Comparison of ENCODE assay signal across 16 cellular contexts in genomic region chr12:91356405-91356804, GRCh38.
DNase-seq lines count a peak whose midpoint lies in the region; ATAC-seq and TF ChIP-seq lines count a peak whose summit lies in the region.
"Had no signal": no experiment of that assay in that cellular context is flagged by ENCODE, and none has a peak within 500 bp of the region (broad histone marks: within the 10 kb centered on the region; RNA-seq: fewer than 3 reads in every experiment).

No MANE protein-coding gene starts in this region.

- H3K27ac ChIP-seq in hepatocyte = peak overlapping the region; percentile 19
- H3K27ac ChIP-seq in naive thymus-derived CD4-positive, alpha-beta T cell (ENCODE audit: low read depth, low read length) = no peak overlapping the region
- H3K27ac ChIP-seq: A549, C4-2B, HL-60 had no signal

- no peak for DNase-seq in chondrocyte (ENCODE audit: low spot score)
- no peak for DNase-seq in hepatocyte (ENCODE audit: low spot score)
- DNase-seq in osteocyte (ENCODE audit: extremely low spot score, unreplicated experiment) = no peak
- no peak for DNase-seq in naive thymus-derived CD4-positive, alpha-beta T cell
- no peak for DNase-seq in SK-N-DZ (ENCODE audit: low spot score)
- DNase-seq: AML-193; Caco-2; CD4-positive, alpha-beta T cell; IMR-90; KBM-7 had no signal

- no peaks in the 10 kb centered on the region for H4K20me1 ChIP-seq in hepatocyte (ENCODE audit: insufficient read depth, poor library complexity, severe bottlenecking)

- H3K4me3 ChIP-seq in hepatocyte = no peak overlapping the region
- no peak overlapping the region for H3K4me3 ChIP-seq in naive thymus-derived CD4-positive, alpha-beta T cell (ENCODE audit: low read length)
- H3K4me3 ChIP-seq: A549, HAP-1 had no signal

- H3K36me3 Mint-ChIP-seq in chondrocyte (ENCODE audit: low read depth) (no peaks in the 10 kb centered on the region), osteocyte (ENCODE audit: unreplicated experiment) (no peaks in the 10 kb centered on the region)
- H3K36me3 Mint-ChIP-seq in naive thymus-derived CD4-positive, alpha-beta T cell = peaks cover 0 to 4% (median 0%) of the 10 kb centered on the region in 5 donors

- H3K27me3 Mint-ChIP-seq in chondrocyte (ENCODE audit: low read depth) (no peaks in the 10 kb centered on the region), osteocyte (ENCODE audit: unreplicated experiment) (no peaks in the 10 kb centered on the region)
- peaks cover 14 to 24% (median 16%) of the 10 kb centered on the region in 5 donors for H3K27me3 Mint-ChIP-seq in naive thymus-derived CD4-positive, alpha-beta T cell

- intact Hi-C loops in naive thymus-derived CD4-positive, alpha-beta T cell (cut with micrococcal nuclease) = no loop called here

- no peaks in the 10 kb centered on the region for H3K9me2 ChIP-seq in hepatocyte (replicated peaks; ENCODE audit: insufficient read depth)

- H3K79me2 ChIP-seq in hepatocyte = no peaks in the 10 kb centered on the region

- no peak for ATAC-seq in naive thymus-derived CD4-positive, alpha-beta T cell
- ATAC-seq in GM21786 (IDR thresholded peaks at IDR 0.05; ENCODE audit: unreplicated experiment) (no peak), GM19035 (IDR thresholded peaks at IDR 0.05; ENCODE audit: unreplicated experiment) (no peak)
- ATAC-seq: A549 had no signal

- no peak overlapping the region for H3K4me3 Mint-ChIP-seq in chondrocyte (ENCODE audit: unreplicated experiment)
- no peak overlapping the region for H3K4me3 Mint-ChIP-seq in osteocyte (ENCODE audit: unreplicated experiment)
- H3K4me3 Mint-ChIP-seq in naive thymus-derived CD4-positive, alpha-beta T cell = no peak overlapping the region
- H3K4me3 Mint-ChIP-seq: CD4-positive, alpha-beta T cell had no signal

- no peaks in the 10 kb centered on the region for H3K27me3 ChIP-seq in hepatocyte
- no peaks in the 10 kb centered on the region for H3K27me3 ChIP-seq in naive thymus-derived CD4-positive, alpha-beta T cell (ENCODE audit: control insufficient read depth in 2 of 2, insufficient read depth in 2 of 2, low read length in 2 of 2)

- CTCF ChIA-PET in naive thymus-derived CD4-positive, alpha-beta T cell (lab: Charles Lee) = no interaction called here

- H3K9me3 Mint-ChIP-seq in chondrocyte (ENCODE audit: low read depth) (peaks cover 5% of the 10 kb centered on the region), osteocyte (ENCODE audit: unreplicated experiment) (no peaks in the 10 kb centered on the region)
- no peaks in the 10 kb centered on the region for H3K9me3 Mint-ChIP-seq in naive thymus-derived CD4-positive, alpha-beta T cell

- no peak overlapping the region for H3K4me2 ChIP-seq in hepatocyte
- H3K4me2 ChIP-seq: A549 had no signal

- peak overlapping the region; percentile 75 for H3K27ac Mint-ChIP-seq in chondrocyte (ENCODE audit: unreplicated experiment)
- H3K27ac Mint-ChIP-seq in osteocyte (ENCODE audit: unreplicated experiment) = peak overlapping the region; percentile 36
- no peak overlapping the region for H3K27ac Mint-ChIP-seq in naive thymus-derived CD4-positive, alpha-beta T cell
- H3K27ac Mint-ChIP-seq: CD4-positive, alpha-beta T cell had no signal

- TF ChIP-seq CTCF in chondrocyte (IDR thresholded peaks at IDR 0.05) (no peak), hepatocyte (IDR thresholded peaks at IDR 0.05; ENCODE audit: poor library complexity) (no peak), osteocyte (IDR thresholded peaks at IDR 0.05) (no peak)

- 97% methylated on average over 1 of the region's 1 CpG for WGBS in hepatocyte (ENCODE audit: low lambda C conversion rate, missing lambda C conversion rate)

- H3K4me1 Mint-ChIP-seq in chondrocyte (ENCODE audit: low read depth) = peaks cover 24% of the 10 kb centered on the region
- peaks cover 23% of the 10 kb centered on the region for H3K4me1 Mint-ChIP-seq in osteocyte (ENCODE audit: unreplicated experiment)
- H3K4me1 Mint-ChIP-seq in naive thymus-derived CD4-positive, alpha-beta T cell = no peaks in the 10 kb centered on the region

- POLR2A ChIA-PET in naive thymus-derived CD4-positive, alpha-beta T cell (lab: Charles Lee) = no interaction called here

- H3K4me1 ChIP-seq in hepatocyte (ENCODE audit: insufficient read depth) = peaks cover 8% of the 10 kb centered on the region
- H3K4me1 ChIP-seq in naive thymus-derived CD4-positive, alpha-beta T cell (ENCODE audit: control insufficient read depth in 2 of 2, insufficient read depth in 2 of 2, low read length in 2 of 2) = no peaks in the 10 kb centered on the region
- H3K4me1 ChIP-seq: A549, HAP-1 had no signal

- H3K9me3 ChIP-seq in hepatocyte (ENCODE audit: low read depth) = no peaks in the 10 kb centered on the region
- H3K9me3 ChIP-seq in naive thymus-derived CD4-positive, alpha-beta T cell (ENCODE audit: control insufficient read depth in 2 of 3, low read length in 3 of 3) = no peaks in the 10 kb centered on the region
- H3K9me3 ChIP-seq: A549, Caco-2, HAP-1 had no signal

- no peak overlapping the region for H2AFZ ChIP-seq in hepatocyte

- no peaks in the 10 kb centered on the region for H3K36me3 ChIP-seq in hepatocyte (replicated peaks; ENCODE audit: insufficient read depth, low read depth)
- H3K36me3 ChIP-seq in naive thymus-derived CD4-positive, alpha-beta T cell (ENCODE audit: control insufficient read depth in 2 of 3, insufficient read depth in 3 of 3, low read length in 3 of 3) = no peaks in the 10 kb centered on the region
- H3K36me3 ChIP-seq: HAP-1 had no signal

Comparison
In these comparisons a context has a peak if more than half of its experiments do, and no peak if none do; other contexts are left out.
1. H3K27ac Mint-ChIP-seq: peak in chondrocyte (single experiment) and osteocyte (single experiment); none in naive thymus-derived CD4-positive, alpha-beta T cell (0 of 9).